6 cellular contexts compared by ENCODE assay signal in the genomic region with DNA sequence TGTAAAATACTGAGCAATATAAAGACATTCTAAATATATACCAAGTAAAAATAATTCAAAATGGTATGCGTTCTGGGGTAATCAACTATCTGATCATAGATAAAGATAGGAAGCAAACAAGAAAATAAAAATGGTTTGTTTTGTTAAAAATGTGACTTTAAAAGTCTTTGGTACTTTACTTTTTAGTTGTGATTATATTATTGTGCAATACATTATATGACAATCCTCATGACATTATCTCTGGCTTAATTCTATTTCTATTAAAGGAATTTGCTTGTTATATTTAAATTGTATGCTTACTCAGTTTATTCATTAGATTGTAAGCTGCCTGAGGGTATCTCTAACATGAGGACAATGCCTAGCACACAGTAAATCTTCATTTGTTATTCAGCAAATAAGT.
"Had no signal": no experiment of that assay in that cellular context is flagged by ENCODE, and none has a peak within 500 bp of the region (broad histone marks: within the 10 kb centered on the region; RNA-seq: fewer than 3 reads in every experiment).

No MANE protein-coding gene starts in this region.

- FAIRE-seq: HTR-8/SVneo had no signal

- H3K4me2 ChIP-seq: KMS-11 had no signal

- DNase-seq: Karpas-422, KBM-7, KG1 had no signal

- H3K9ac ChIP-seq: KMS-11 had no signal

- H3K27ac ChIP-seq: HL-60, KMS-11 had no signal
